ENCODE assay signal across 7 cellular contexts in genomic region chr11:67403085-67403484, GRCh38. TPM values are rescaled to one million over a fixed set of nuclear protein-coding genes. Genes with fewer than 3 reads are reported as not detected.
DNase-seq lines count a peak whose midpoint lies in the region; ATAC-seq and TF ChIP-seq lines count a peak whose summit lies in the region.
"Not testable (repeated sequence)": the region's sequence is repeated elsewhere in the genome, so short reads cannot be mapped to it uniquely, and the experiment has no call there.
"Had no signal": no experiment of that assay in that cellular context is flagged by ENCODE, and none has a peak within 500 bp of the region (broad histone marks: within the 10 kb centered on the region; RNA-seq: fewer than 3 reads in every experiment).

No MANE protein-coding gene starts in this region.

- ATAC-seq in activated T-cell treated with anti-CD3 and anti-CD28 coated beads, Interleukin-2, amount 50 U/mL, for 4 hours; naive thymus-derived CD8-positive, alpha-beta T cell: not testable (repeated sequence)

- peak overlapping the region; percentile 78; the same call in 1 of the 2 replicates for H3K4me3 ChIP-seq in GM08714 (ENCODE audit: low read length)
- H3K4me3 ChIP-seq in Peyer's patch: peak overlapping the region in 3 of 4 donors; percentile 50 to 70 (median 63)
- H3K4me3 ChIP-seq in dorsolateral prefrontal cortex; thymus (ENCODE audit: low read length): not testable (repeated sequence)

- intact Hi-C loops in dorsolateral prefrontal cortex (cut with DNase I): loop anchor here (5.0 kb wide), 3 partner anchors 64 to 104 kb away; partner anchors contain the start of genes CDK2AP2 (in 2 of the 2), PITPNM1 (in 2 of the 2), TMEM134 (in 2 of the 2) and AIP (in 1 of the 2)

- WGBS in thymus: 95% methylated on average over 9 of the region's 9 CpGs

- H3K9me3 ChIP-seq in Peyer's patch; thymus (ENCODE audit: control insufficient read depth): not testable (repeated sequence)

- TF ChIP-seq POLR2A in Peyer's patch (IDR thresholded peaks at IDR 0.05): not testable (repeated sequence)

- H3K36me3 Mint-ChIP-seq in activated T-cell treated with anti-CD3 and anti-CD28 coated beads, Interleukin-2, amount 50 U/mL, for 4 hours (ENCODE audit: insufficient read depth): not testable (repeated sequence)
- peaks cover 4 to 48% (median 19%) of the 10 kb centered on the region in 3 donors for H3K36me3 Mint-ChIP-seq in naive thymus-derived CD8-positive, alpha-beta T cell

- H3K27ac ChIP-seq in Peyer's patch: peak overlapping the region; percentile 67 to 96 (median 92)
- H3K27ac ChIP-seq in dorsolateral prefrontal cortex: peak overlapping the region in 47 of 59 donors; percentile 1 to 100 (median 96)
- peak overlapping the region; percentile 93 for H3K27ac ChIP-seq in thymus (ENCODE audit: low read depth)

- H3K36me3 ChIP-seq in Peyer's patch (peaks cover 0 to 18% (median 0%) of the 10 kb centered on the region in 3 donors), thymus (ENCODE audit: control insufficient read depth, insufficient read depth) (peaks cover 48% of the 10 kb centered on the region)

- not testable (repeated sequence) for H3K27me3 ChIP-seq in Peyer's patch; dorsolateral prefrontal cortex; thymus (ENCODE audit: control insufficient read depth, insufficient read depth)

- not testable (repeated sequence) for TF ChIP-seq CTCF in Peyer's patch (IDR thresholded peaks at IDR 0.05); dorsolateral prefrontal cortex (IDR thresholded peaks at IDR 0.05 in 54 of 56, conservative IDR thresholded peaks at IDR 0.05 in 2 of 56; ENCODE audit: low read depth in 1 of 56, partially characterized antibody in 56 of 56)

- POLR2A ChIA-PET in naive thymus-derived CD8-positive, alpha-beta T cell (lab: Charles Lee): interaction anchor here (0.6 to 25.5 kb wide), 23 partner anchors 10 to 604 kb away, joined by 3 to 2390 read pairs (median 6); partner anchors contain the start of genes AIP, CARNS1, CDK2AP2 and CORO1B

- peak in 1 of 3 donors; percentile 46 for DNase-seq in Peyer's patch
- not testable (repeated sequence) for DNase-seq in activated T-cell treated with anti-CD3 and anti-CD28 coated beads, Interleukin-2, amount 50 U/mL, for 4 hours; dorsolateral prefrontal cortex; naive thymus-derived CD8-positive, alpha-beta T cell

- H3K4me3 Mint-ChIP-seq in activated T-cell treated with anti-CD3 and anti-CD28 coated beads, Interleukin-2, amount 50 U/mL, for 4 hours: peak overlapping the region; percentile 88
- H3K4me3 Mint-ChIP-seq in naive thymus-derived CD8-positive, alpha-beta T cell: peak overlapping the region; percentile 93 to 99 (median 98)

- peaks cover 73% of the 10 kb centered on the region for H3K4me1 Mint-ChIP-seq in activated T-cell treated with anti-CD3 and anti-CD28 coated beads, Interleukin-2, amount 50 U/mL, for 4 hours (ENCODE audit: low read depth)
- peaks cover 21 to 80% (median 63%) of the 10 kb centered on the region in 4 donors for H3K4me1 Mint-ChIP-seq in naive thymus-derived CD8-positive, alpha-beta T cell

- peaks cover 0 to 53% (median 46%) of the 10 kb centered on the region in 4 donors for H3K4me1 ChIP-seq in Peyer's patch
- peaks cover 54% of the 10 kb centered on the region for H3K4me1 ChIP-seq in thymus (ENCODE audit: control insufficient read depth, insufficient read depth, low read length)

- not testable (repeated sequence) for H3K27me3 Mint-ChIP-seq in activated T-cell treated with anti-CD3 and anti-CD28 coated beads, Interleukin-2, amount 50 U/mL, for 4 hours (ENCODE audit: low read depth); naive thymus-derived CD8-positive, alpha-beta T cell

- H3K27ac Mint-ChIP-seq in naive thymus-derived CD8-positive, alpha-beta T cell: peak overlapping the region; percentile 85 to 97 (median 94)

- not testable (repeated sequence) for H3K9me3 Mint-ChIP-seq in activated T-cell treated with anti-CD3 and anti-CD28 coated beads, Interleukin-2, amount 50 U/mL, for 4 hours; naive thymus-derived CD8-positive, alpha-beta T cell

RNA-seq across cellular contexts. Expression of gene TBC1D10C, which starts 0.8 kb away (rescaled TPM):
- 10 to 100 TPM in 2 of 4 donors, 1 to 10 TPM in 2; 5.6 to 53.6 (median 9.3) TPM for total RNA-seq in Peyer's patch
- total RNA-seq in activated T-cell treated with anti-CD3 and anti-CD28 coated beads, Interleukin-2, amount 50 U/mL, for 4 hours: 10 to 100 TPM; 63.5 to 90.1 (median 68.5) TPM
- 1 to 10 TPM in 45 of 120 experiments, under 1 TPM in 67, not detected in 8; 0.11 to 3.6 (median 0.89) TPM for total RNA-seq in dorsolateral prefrontal cortex
- 100 to 1,000 TPM; 403 to 419 TPM for total RNA-seq in naive thymus-derived CD8-positive, alpha-beta T cell
- 100 to 1,000 TPM; 231 to 307 (median 251) TPM for polyA plus RNA-seq in naive thymus-derived CD8-positive, alpha-beta T cell
- 318 TPM for polyA plus RNA-seq in thymus
- total RNA-seq: LHCN-M2 had no signal

RNA-seq across cellular contexts. Expression of gene PPP1CA, which starts 1.4 kb away (rescaled TPM):
- 100 to 1,000 TPM; 156 to 213 (median 177) TPM for total RNA-seq in Peyer's patch
- 100 to 1,000 TPM; 262 to 265 (median 264) TPM for total RNA-seq in activated T-cell treated with anti-CD3 and anti-CD28 coated beads, Interleukin-2, amount 50 U/mL, for 4 hours
- 10 to 100 TPM; 47.4 to 86.5 (median 66.9) TPM for total RNA-seq in dorsolateral prefrontal cortex
- 100 to 1,000 TPM; 141 to 146 TPM for total RNA-seq in naive thymus-derived CD8-positive, alpha-beta T cell
- 100 to 1,000 TPM; 357 to 518 (median 403) TPM for polyA plus RNA-seq in naive thymus-derived CD8-positive, alpha-beta T cell
- 141 TPM for polyA plus RNA-seq in thymus

RNA-seq across cellular contexts. Expression of gene RAD9A, which starts 11.3 kb away (rescaled TPM):
- total RNA-seq in Peyer's patch (10 to 100 TPM; 37.0 to 73.4 (median 61.6) TPM), dorsolateral prefrontal cortex (10 to 100 TPM; 15.9 to 52.4 (median 26.4) TPM)
- total RNA-seq in activated T-cell treated with anti-CD3 and anti-CD28 coated beads, Interleukin-2, amount 50 U/mL, for 4 hours: 10 to 100 TPM; 36.2 to 40.0 (median 36.2) TPM
- total RNA-seq in naive thymus-derived CD8-positive, alpha-beta T cell: 10 to 100 TPM; 47.3 to 58.1 TPM
- polyA plus RNA-seq in naive thymus-derived CD8-positive, alpha-beta T cell: 1 to 10 TPM; 6.5 to 9.4 (median 6.6) TPM
- polyA plus RNA-seq in thymus: 35.2 TPM

RNA-seq across cellular contexts. Expression of gene CARNS1, which starts 12.4 kb away (rescaled TPM):
- total RNA-seq in Peyer's patch: 1 to 10 TPM in 1 of 4 donors, under 1 TPM in 2, not detected in 1; 0.54 to 1.2 (median 0.83) TPM
- 1 to 10 TPM; 1.4 to 2.2 (median 1.5) TPM for total RNA-seq in activated T-cell treated with anti-CD3 and anti-CD28 coated beads, Interleukin-2, amount 50 U/mL, for 4 hours
- 100 to 1,000 TPM in 61 of 120 experiments, 10 to 100 TPM in 59; 10.4 to 647 (median 104) TPM for total RNA-seq in dorsolateral prefrontal cortex
- total RNA-seq in naive thymus-derived CD8-positive, alpha-beta T cell: 10 to 100 TPM; 18.5 to 21.2 TPM
- 1 to 10 TPM; 2.2 to 3.7 (median 2.3) TPM for polyA plus RNA-seq in naive thymus-derived CD8-positive, alpha-beta T cell
- 1.7 TPM for polyA plus RNA-seq in thymus

RNA-seq across cellular contexts. Expression of gene RPS6KB2, which starts 25.2 kb away (rescaled TPM):
- total RNA-seq in Peyer's patch: 10 to 100 TPM; 58.0 to 88.3 (median 63.5) TPM
- 10 to 100 TPM; 90.3 to 97.2 (median 92.7) TPM for total RNA-seq in activated T-cell treated with anti-CD3 and anti-CD28 coated beads, Interleukin-2, amount 50 U/mL, for 4 hours
- total RNA-seq in dorsolateral prefrontal cortex: 10 to 100 TPM; 13.4 to 47.4 (median 28.2) TPM
- total RNA-seq in naive thymus-derived CD8-positive, alpha-beta T cell: 10 to 100 TPM; 80.9 to 82.8 TPM
- 10 to 100 TPM; 41.9 to 45.9 (median 43.2) TPM for polyA plus RNA-seq in naive thymus-derived CD8-positive, alpha-beta T cell
- 76.8 TPM for polyA plus RNA-seq in thymus

Comparison
In these comparisons a context has a peak if more than half of its experiments do, and no peak if none do; other contexts are left out.
1. RNA of gene TBC1D10C, which starts 0.8 kb away (total RNA-seq): 403 to 419 TPM in naive thymus-derived CD8-positive, alpha-beta T cell; 63.5 to 90.1 TPM in activated T-cell treated with anti-CD3 and anti-CD28 coated beads, Interleukin-2, amount 50 U/mL, for 4 hours, 5.6 to 53.6 TPM in Peyer's patch and 0.11 to 3.6 TPM in dorsolateral prefrontal cortex; every median in the first group is over 4 times any median in the second.
2. Peak in every context shown above with its lines, with median percentiles within 50 percentile points of each other: H3K27ac ChIP-seq.